In genomic region chr6:80004199-80005072, GRCh38 we compare ENCODE assay signal across 8 cellular contexts. TPM values are rescaled to one million over a fixed set of nuclear protein-coding genes. Genes with fewer than 3 reads are reported as not detected.
DNase-seq lines count a peak whose midpoint lies in the region; ATAC-seq and TF ChIP-seq lines count a peak whose summit lies in the region.

TSS of gene TTK (plus strand) at chr6:80004649. CDS start at chr6:80005844, 1,195 bp downstream.

- H3K27me3 Mint-ChIP-seq in WTC11 (ENCODE audit: low read depth) (no peaks in the 10 kb centered on the region), immature natural killer cell (ENCODE audit: low read depth in 3 of 3) (peaks cover 2 to 9% (median 6%) of the 10 kb centered on the region in 3 donors)

- peak within 1 kb of the TSS; percentile 98 for H3K27ac Mint-ChIP-seq in WTC11
- peak within 1 kb of the TSS; percentile 92 to 99 (median 96) for H3K27ac Mint-ChIP-seq in immature natural killer cell

- no peak for TF ChIP-seq CTCF in AG04449 (IDR thresholded peaks at IDR 0.05; ENCODE audit: insufficient read depth, low read length, missing control alignments)
- no peak for TF ChIP-seq CTCF in WTC11 (IDR thresholded peaks at IDR 0.05)

- H3K36me3 Mint-ChIP-seq in WTC11: peaks cover 25% of the 10 kb centered on the region
- no peaks in the 10 kb centered on the region for H3K36me3 Mint-ChIP-seq in immature natural killer cell

- H3K4me3 ChIP-seq in AG04449 (ENCODE audit: low read depth, low read length): peak within 1 kb of the TSS; percentile 94

- no peaks in the 10 kb centered on the region for H3K9me3 Mint-ChIP-seq in WTC11
- H3K9me3 Mint-ChIP-seq in immature natural killer cell: no peaks in the 10 kb centered on the region

- DNase-seq in AG04449 (ENCODE audit: low read depth, low spot score): peak; percentile 63
- peak; percentile 94 for DNase-seq in NCI-H226
- DNase-seq in WTC11 (ENCODE audit: low spot score): peak; percentile 85
- peak; percentile 29 to 97 (median 85) for DNase-seq in caudate nucleus (lab: John Stamatoyannopoulos, UW)
- peak; percentile 92 to 95 (median 94) for DNase-seq in immature natural killer cell
- DNase-seq in smooth muscle cell of the brain vasculature (ENCODE audit: low read depth, low spot score): peak; percentile 79

- POLR2A ChIA-PET in AG04449 (lab: Yijun Ruan, JAX) (no interaction called here), WTC11 (lab: Charles Lee) (interaction anchor here (0.9 to 1.7 kb wide), 3 partner anchors 56 to 102 kb away, joined by 3 to 4 read pairs (median 3); partner anchors contain the start of gene BCKDHB)

- peak within 1 kb of the TSS; percentile 71 for H3K27ac ChIP-seq in caudate nucleus (ENCODE audit: low read depth, low read length)

- ATAC-seq in GM18909 (IDR thresholded peaks at IDR 0.05; ENCODE audit: poor library complexity, unreplicated experiment): peak; percentile 100
- ATAC-seq in HG03175 (IDR thresholded peaks at IDR 0.05; ENCODE audit: unreplicated experiment): peak; percentile 100
- ATAC-seq in WTC11: peak; percentile 99

- CTCF ChIA-PET in AG04449 (lab: Yijun Ruan, JAX): interaction anchor here (1.5 to 1.8 kb wide), 2 partner anchors 55 to 136 kb away, joined by 4 to 8 read pairs; no protein-coding TSS in a partner anchor
- CTCF ChIA-PET in WTC11 (lab: Charles Lee): interaction anchor here (0.6 to 3.0 kb wide), 3 partner anchors 55 to 716 kb away, joined by 4 to 18 read pairs (median 14); partner anchors contain the start of gene ELOVL4

- peak within 1 kb of the TSS; percentile 92 for H3K4me3 Mint-ChIP-seq in WTC11
- peak within 1 kb of the TSS; percentile 88 to 95 (median 91) for H3K4me3 Mint-ChIP-seq in immature natural killer cell

- H3K4me1 Mint-ChIP-seq in WTC11 (peaks cover 29% of the 10 kb centered on the region), immature natural killer cell (peaks cover 24 to 32% of the 10 kb centered on the region in 2 donors)

TF ChIP-seq in WTC11, 78 proteins besides CTCF, POLR2A, EP300 and RAD21:
- TF ChIP-seq ETV6 (CRISPR knock-in tag; IDR thresholded peaks at IDR 0.05) (peak; percentile 52; the same call in 1 of the 2 replicates), FOXK1 (CRISPR knock-in tag; IDR thresholded peaks at IDR 0.05) (peak; percentile 78), NR2C2 (CRISPR knock-in tag; IDR thresholded peaks at IDR 0.05) (no peak), ZNF423 (CRISPR knock-in tag; IDR thresholded peaks at IDR 0.05) (peak; percentile 64; the same call in 1 of the 2 replicates), CREB1 (CRISPR knock-in tag; IDR thresholded peaks at IDR 0.05) (no peak), ZBTB43 (CRISPR knock-in tag; IDR thresholded peaks at IDR 0.05) (no peak), NFYB (CRISPR knock-in tag; conservative IDR thresholded peaks at IDR 0.05; ENCODE audit: low read depth) (peak; percentile 82), SP1 (CRISPR knock-in tag; conservative IDR thresholded peaks at IDR 0.05) (peak; percentile 85), CREM (CRISPR knock-in tag; IDR thresholded peaks at IDR 0.05) (0 out of 2 replicates have a peak, but pooled peaks have one; percentile 43), TCF7 (CRISPR knock-in tag; IDR thresholded peaks at IDR 0.05; ENCODE audit: low read depth) (no peak), ATF2 (CRISPR knock-in tag; IDR thresholded peaks at IDR 0.05; ENCODE audit: borderline replicate concordance, low read depth) (no peak), MYBL2 (CRISPR knock-in tag; IDR thresholded peaks at IDR 0.05) (peak; percentile 99), TEAD1 (CRISPR knock-in tag; IDR thresholded peaks at IDR 0.05) (no peak), FOXP4 (CRISPR knock-in tag; IDR thresholded peaks at IDR 0.05) (no peak), ZNF232 (CRISPR knock-in tag; IDR thresholded peaks at IDR 0.05) (0 out of 2 replicates have a peak, but pooled peaks have one; percentile 32), MAX (CRISPR knock-in tag; IDR thresholded peaks at IDR 0.05) (peak; percentile 60; the same call in 1 of the 2 replicates), FOXP1 (CRISPR knock-in tag; IDR thresholded peaks at IDR 0.05; ENCODE audit: borderline replicate concordance) (0 out of 2 replicates have a peak, but pooled peaks have one; percentile 24), ZNF121 (CRISPR knock-in tag; IDR thresholded peaks at IDR 0.05) (no peak), ZSCAN18 (CRISPR knock-in tag; IDR thresholded peaks at IDR 0.05) (no peak), NR1H2 (CRISPR knock-in tag; IDR thresholded peaks at IDR 0.05) (no peak), E2F4 (CRISPR knock-in tag; IDR thresholded peaks at IDR 0.05; ENCODE audit: borderline replicate concordance, low read depth) (peak; percentile 73; the same call in 1 of the 2 replicates), NFE2L1 (CRISPR knock-in tag; IDR thresholded peaks at IDR 0.05) (0 out of 2 replicates have a peak, but pooled peaks have one; percentile 3)

RNA-seq across cellular contexts. Expression of gene TTK, which starts in this region (rescaled TPM):
- total RNA-seq in WTC11 (2021): 47.2 to 51.0 TPM (median 49.4 TPM) in 3 replicates
- under 1 TPM in 2 of 3 donors, not detected in 1; 0.42 to 0.54 TPM for polyA plus RNA-seq in immature natural killer cell

Comparison
In these comparisons a context has a peak if more than half of its experiments do, and no peak if none do; other contexts are left out.
1. Peak in every context shown above with its lines: DNase-seq, ATAC-seq, H3K4me3 ChIP-seq and H3K27ac ChIP-seq.
2. Peak in DNase-seq in immature natural killer cell; RNA of the gene not detected or under 1 TPM.